ENCODE assay signal across 13 cellular contexts in genomic region chr22:30308096-30308495, GRCh38. TPM values are rescaled to one million over a fixed set of nuclear protein-coding genes. Genes with fewer than 3 reads are reported as not detected.
DNase-seq lines count a peak whose midpoint lies in the region; ATAC-seq and TF ChIP-seq lines count a peak whose summit lies in the region.
"Had no signal": no experiment of that assay in that cellular context is flagged by ENCODE, and none has a peak within 500 bp of the region (broad histone marks: within the 10 kb centered on the region; RNA-seq: fewer than 3 reads in every experiment).

No MANE protein-coding gene starts in this region.

- ATAC-seq in GM18520 (IDR thresholded peaks at IDR 0.05; ENCODE audit: unreplicated experiment): no peak

- H3K9me3 ChIP-seq in CD8-positive, alpha-beta memory T cell (ENCODE audit: low read length): no peaks in the 10 kb centered on the region
- no peaks in the 10 kb centered on the region for H3K9me3 ChIP-seq in Loucy (ENCODE audit: insufficient read depth, low read depth, low read length)

- H3K9ac ChIP-seq in Loucy (ENCODE audit: low read depth, low read length, poor library complexity, severe bottlenecking) (peak overlapping the region; percentile 95), rectal smooth muscle tissue (ENCODE audit: low read length) (no peak overlapping the region)

- no peaks in the 10 kb centered on the region for H4K20me1 ChIP-seq in Loucy (ENCODE audit: insufficient read depth, low read length, poor library complexity, severe bottlenecking)

- no peak overlapping the region for H3K27ac ChIP-seq in CD8-positive, alpha-beta memory T cell (ENCODE audit: low read depth, low read length)
- peak overlapping the region; percentile 40 for H3K27ac ChIP-seq in rectal smooth muscle tissue (ENCODE audit: low read depth, low read length)

- peaks cover 82% of the 10 kb centered on the region for H3K79me2 ChIP-seq in Loucy (ENCODE audit: insufficient read depth, low read length)

- H3K36me3 Mint-ChIP-seq in CD8-positive, alpha-beta memory T cell: peaks cover 0 to 17% (median 8%) of the 10 kb centered on the region in 3 donors
- H3K36me3 Mint-ChIP-seq in dendritic cell treated with granulocyte-macrophage colony-stimulating factor and Interleukin-4, amounts not matched to agents 40 ng/mL and 50 ng/mL, for 4 days (ENCODE audit: low read depth): peaks cover 41% of the 10 kb centered on the region

- H3K9me3 Mint-ChIP-seq in CD8-positive, alpha-beta memory T cell: no peaks in the 10 kb centered on the region
- no peaks in the 10 kb centered on the region for H3K9me3 Mint-ChIP-seq in dendritic cell treated with granulocyte-macrophage colony-stimulating factor and Interleukin-4, amounts not matched to agents 40 ng/mL and 50 ng/mL, for 4 days

- intact Hi-C loops in dendritic cell treated with granulocyte-macrophage colony-stimulating factor and Interleukin-4, amounts not matched to agents 40 ng/mL and 50 ng/mL, for 4 days (cut with micrococcal nuclease): no loop called here

- DNase-seq in CD8-positive, alpha-beta memory T cell: no peak
- DNase-seq in NCI-H1436 (lab: John Stamatoyannopoulos, UW) (no peak), GF-D8 (lab: John Stamatoyannopoulos, UW) (no peak), ACHN (no peak)
- DNase-seq: effector CD4-positive, alpha-beta T cell; NCI-H1436 treated with DMSO at 0.1 percent for 48 hours; NCI-H526 treated with DMSO at 0.1 percent for 48 hours; nucleus accumbens had no signal

- CTCF ChIA-PET in CD8-positive, alpha-beta memory T cell (lab: Charles Lee): interaction anchor here (1.3 to 8.6 kb wide), 4 partner anchors 11 to 45 kb away, joined by 3 to 98 read pairs (median 28); partner anchors contain the start of genes CASTOR1 and TBC1D10A

- peak overlapping the region; percentile 92 for H3K4me2 ChIP-seq in Loucy (ENCODE audit: low read depth, low read length, poor library complexity, severe bottlenecking)

- peak overlapping the region; percentile 78 to 99 (median 94) for H3K27ac Mint-ChIP-seq in CD8-positive, alpha-beta memory T cell
- H3K27ac Mint-ChIP-seq in dendritic cell treated with granulocyte-macrophage colony-stimulating factor and Interleukin-4, amounts not matched to agents 40 ng/mL and 50 ng/mL, for 4 days: peak overlapping the region; percentile 66

- H3K4me3 ChIP-seq in CD8-positive, alpha-beta memory T cell (ENCODE audit: low read length): no peak overlapping the region
- no peak overlapping the region for H3K4me3 ChIP-seq in Loucy (ENCODE audit: low read length, poor library complexity, severe bottlenecking)
- no peak overlapping the region for H3K4me3 ChIP-seq in rectal smooth muscle tissue (ENCODE audit: low read length)

- H3K27me3 ChIP-seq in CD8-positive, alpha-beta memory T cell (ENCODE audit: insufficient read depth, low read length, poor library complexity, severe bottlenecking): no peaks in the 10 kb centered on the region
- H3K27me3 ChIP-seq in Loucy (ENCODE audit: insufficient read depth, low read length, poor library complexity, severe bottlenecking): no peaks in the 10 kb centered on the region
- H3K27me3 ChIP-seq in rectal smooth muscle tissue (ENCODE audit: control insufficient read depth, insufficient read depth, low read length): no peaks in the 10 kb centered on the region

- in situ Hi-C loops in ACHN (cut with HindIII; ENCODE audit: low pct_ligation_motif_present, low pct_unique_long_range_greater_than_20kb, low sequenced_read_pairs): no loop called here

- H3K9me2 ChIP-seq in Loucy (replicated peaks; ENCODE audit: low read depth, low read length): no peaks in the 10 kb centered on the region

- H3K4me3 Mint-ChIP-seq in CD8-positive, alpha-beta memory T cell: peak overlapping the region; percentile 34 to 77 (median 69)
- H3K4me3 Mint-ChIP-seq in dendritic cell treated with granulocyte-macrophage colony-stimulating factor and Interleukin-4, amounts not matched to agents 40 ng/mL and 50 ng/mL, for 4 days: no peak overlapping the region

- TF ChIP-seq CTCF in Loucy (conservative IDR thresholded peaks at IDR 0.05; ENCODE audit: low read length): no peak

- H3F3A ChIP-seq in Loucy (ENCODE audit: low read depth): peaks cover 24% of the 10 kb centered on the region

- H3K27me3 Mint-ChIP-seq in CD8-positive, alpha-beta memory T cell: peaks cover 0 to 1% of the 10 kb centered on the region in 2 donors
- H3K27me3 Mint-ChIP-seq in dendritic cell treated with granulocyte-macrophage colony-stimulating factor and Interleukin-4, amounts not matched to agents 40 ng/mL and 50 ng/mL, for 4 days: no peaks in the 10 kb centered on the region

- peaks cover 99% of the 10 kb centered on the region for H3K4me1 ChIP-seq in CD8-positive, alpha-beta memory T cell (ENCODE audit: insufficient read depth, low read length)
- H3K4me1 ChIP-seq in Loucy (ENCODE audit: insufficient read depth, low read length, poor library complexity, severe bottlenecking) (peaks cover 94% of the 10 kb centered on the region), rectal smooth muscle tissue (ENCODE audit: control insufficient read depth, insufficient read depth, low read length) (peaks cover 67% of the 10 kb centered on the region)

- POLR2A ChIA-PET in CD8-positive, alpha-beta memory T cell (lab: Charles Lee): interaction anchor here (7.2 kb wide), 1 partner anchor 16 kb away, joined by 71 read pairs; the partner anchor contains the start of gene TBC1D10A

- H3K4me1 Mint-ChIP-seq in CD8-positive, alpha-beta memory T cell: peaks cover 99 to 100% (median 100%) of the 10 kb centered on the region in 3 donors
- H3K4me1 Mint-ChIP-seq in dendritic cell treated with granulocyte-macrophage colony-stimulating factor and Interleukin-4, amounts not matched to agents 40 ng/mL and 50 ng/mL, for 4 days (ENCODE audit: low read depth): peaks cover 100% of the 10 kb centered on the region

- H3K36me3 ChIP-seq in CD8-positive, alpha-beta memory T cell (ENCODE audit: insufficient read depth, low read length): peaks cover 5% of the 10 kb centered on the region
- H3K36me3 ChIP-seq in Loucy (ENCODE audit: insufficient read depth, low read length) (peaks cover 13% of the 10 kb centered on the region; the same call in 1 of the 2 replicates), rectal smooth muscle tissue (ENCODE audit: control insufficient read depth, insufficient read depth, low read length) (no peaks in the 10 kb centered on the region)

- H2AFZ ChIP-seq in Loucy (ENCODE audit: low read length): no peak overlapping the region

RNA-seq across cellular contexts. Expression of gene TBC1D10A, which starts 18.6 kb away (rescaled TPM):
- 10 to 100 TPM; 14.7 to 17.3 TPM for total RNA-seq in CD8-positive, alpha-beta memory T cell
- polyA plus RNA-seq in CD8-positive, alpha-beta memory T cell: 55.2 TPM

RNA-seq across cellular contexts. Expression of gene CASTOR1, which starts 18.8 kb away (rescaled TPM):
- 1 to 10 TPM; 4.0 to 5.3 TPM for total RNA-seq in CD8-positive, alpha-beta memory T cell
- polyA plus RNA-seq in CD8-positive, alpha-beta memory T cell: 17.8 TPM

RNA-seq across cellular contexts. Expression of gene OSM, which starts 41.4 kb away (rescaled TPM):
- 10 to 100 TPM; 18.9 to 20.7 TPM for total RNA-seq in CD8-positive, alpha-beta memory T cell
- 16.4 TPM for polyA plus RNA-seq in CD8-positive, alpha-beta memory T cell
- total RNA-seq: glomerular endothelial cell had no signal

RNA-seq across cellular contexts. Expression of gene SF3A1, which starts 48.6 kb away (rescaled TPM):
- total RNA-seq in CD8-positive, alpha-beta memory T cell: 100 to 1,000 TPM; 235 to 241 TPM
- polyA plus RNA-seq in CD8-positive, alpha-beta memory T cell: 139 TPM

RNA-seq across cellular contexts. Expression of gene CCDC157, which starts 48.7 kb away (rescaled TPM):
- 1 to 10 TPM; 2.7 to 2.9 TPM for total RNA-seq in CD8-positive, alpha-beta memory T cell
- polyA plus RNA-seq in CD8-positive, alpha-beta memory T cell: 1.4 TPM
